Comparison of ENCODE assay signal across 1 cellular context in the genomic region with DNA sequence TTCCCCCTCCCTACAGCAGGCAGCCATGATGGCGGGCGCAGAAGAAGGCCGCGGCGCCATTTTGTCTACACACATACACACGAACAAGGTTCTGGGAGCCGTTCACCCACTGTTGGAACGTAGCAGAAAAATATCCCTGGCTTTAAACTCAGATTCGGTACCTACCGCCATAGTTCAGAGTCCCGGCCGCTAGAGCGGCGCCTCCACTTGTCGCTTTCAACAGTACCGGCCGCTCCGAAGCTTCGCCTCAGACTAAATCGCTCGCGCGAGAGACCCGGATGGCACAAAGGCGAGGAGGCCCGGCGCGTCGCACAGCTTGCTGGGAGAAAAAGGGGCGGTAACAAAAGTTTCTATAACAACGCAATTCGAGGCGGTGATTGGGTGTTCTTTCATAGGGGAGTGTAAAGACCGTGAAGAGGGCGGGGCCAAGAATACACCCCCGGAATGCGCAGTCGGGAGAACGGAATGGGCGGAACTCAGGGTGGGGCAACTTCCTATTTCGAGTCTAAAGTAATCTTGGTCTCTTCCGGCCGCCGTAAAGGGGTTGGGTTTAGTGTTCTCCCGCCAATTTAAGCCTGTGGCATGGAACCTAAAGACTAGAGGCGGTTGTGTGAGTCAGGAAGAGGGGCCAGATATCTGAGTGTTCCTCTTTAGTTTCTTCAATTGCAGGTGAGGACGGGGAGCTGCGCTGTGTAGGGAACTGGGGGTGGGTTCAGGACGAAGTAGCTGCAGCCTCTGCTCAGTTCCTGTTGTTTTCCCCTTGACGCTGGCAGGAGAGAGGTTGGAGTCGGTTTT.
TF ChIP-seq lines count a peak whose summit lies in the region.

A gene with protein sequence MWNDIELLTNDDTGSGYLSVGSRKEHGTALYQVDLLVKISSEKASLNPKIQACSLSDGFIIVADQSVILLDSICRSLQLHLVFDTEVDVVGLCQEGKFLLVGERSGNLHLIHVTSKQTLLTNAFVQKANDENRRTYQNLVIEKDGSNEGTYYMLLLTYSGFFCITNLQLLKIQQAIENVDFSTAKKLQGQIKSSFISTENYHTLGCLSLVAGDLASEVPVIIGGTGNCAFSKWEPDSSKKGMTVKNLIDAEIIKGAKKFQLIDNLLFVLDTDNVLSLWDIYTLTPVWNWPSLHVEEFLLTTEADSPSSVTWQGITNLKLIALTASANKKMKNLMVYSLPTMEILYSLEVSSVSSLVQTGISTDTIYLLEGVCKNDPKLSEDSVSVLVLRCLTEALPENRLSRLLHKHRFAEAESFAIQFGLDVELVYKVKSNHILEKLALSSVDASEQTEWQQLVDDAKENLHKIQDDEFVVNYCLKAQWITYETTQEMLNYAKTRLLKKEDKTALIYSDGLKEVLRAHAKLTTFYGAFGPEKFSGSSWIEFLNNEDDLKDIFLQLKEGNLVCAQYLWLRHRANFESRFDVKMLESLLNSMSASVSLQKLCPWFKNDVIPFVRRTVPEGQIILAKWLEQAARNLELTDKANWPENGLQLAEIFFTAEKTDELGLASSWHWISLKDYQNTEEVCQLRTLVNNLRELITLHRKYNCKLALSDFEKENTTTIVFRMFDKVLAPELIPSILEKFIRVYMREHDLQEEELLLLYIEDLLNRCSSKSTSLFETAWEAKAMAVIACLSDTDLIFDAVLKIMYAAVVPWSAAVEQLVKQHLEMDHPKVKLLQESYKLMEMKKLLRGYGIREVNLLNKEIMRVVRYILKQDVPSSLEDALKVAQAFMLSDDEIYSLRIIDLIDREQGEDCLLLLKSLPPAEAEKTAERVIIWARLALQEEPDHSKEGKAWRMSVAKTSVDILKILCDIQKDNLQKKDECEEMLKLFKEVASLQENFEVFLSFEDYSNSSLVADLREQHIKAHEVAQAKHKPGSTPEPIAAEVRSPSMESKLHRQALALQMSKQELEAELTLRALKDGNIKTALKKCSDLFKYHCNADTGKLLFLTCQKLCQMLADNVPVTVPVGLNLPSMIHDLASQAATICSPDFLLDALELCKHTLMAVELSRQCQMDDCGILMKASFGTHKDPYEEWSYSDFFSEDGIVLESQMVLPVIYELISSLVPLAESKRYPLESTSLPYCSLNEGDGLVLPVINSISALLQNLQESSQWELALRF (N-terminal part only) (plus strand): TSS at position 567 of the 795 bp plus-strand sequence. CDS start 2,815 bp downstream, outside the sequence.
A gene with protein sequence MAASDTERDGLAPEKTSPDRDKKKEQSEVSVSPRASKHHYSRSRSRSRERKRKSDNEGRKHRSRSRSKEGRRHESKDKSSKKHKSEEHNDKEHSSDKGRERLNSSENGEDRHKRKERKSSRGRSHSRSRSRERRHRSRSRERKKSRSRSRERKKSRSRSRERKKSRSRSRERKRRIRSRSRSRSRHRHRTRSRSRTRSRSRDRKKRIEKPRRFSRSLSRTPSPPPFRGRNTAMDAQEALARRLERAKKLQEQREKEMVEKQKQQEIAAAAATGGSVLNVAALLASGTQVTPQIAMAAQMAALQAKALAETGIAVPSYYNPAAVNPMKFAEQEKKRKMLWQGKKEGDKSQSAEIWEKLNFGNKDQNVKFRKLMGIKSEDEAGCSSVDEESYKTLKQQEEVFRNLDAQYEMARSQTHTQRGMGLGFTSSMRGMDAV (minus strand): TSS at position 254 of the 795 bp plus-strand sequence. CDS start 83 bp downstream, at position 171.

TF ChIP-seq in K562, 482 proteins besides CTCF, POLR2A, EP300 and RAD21 (continued from another document and continues in another):
- TF ChIP-seq, protein P1, sequence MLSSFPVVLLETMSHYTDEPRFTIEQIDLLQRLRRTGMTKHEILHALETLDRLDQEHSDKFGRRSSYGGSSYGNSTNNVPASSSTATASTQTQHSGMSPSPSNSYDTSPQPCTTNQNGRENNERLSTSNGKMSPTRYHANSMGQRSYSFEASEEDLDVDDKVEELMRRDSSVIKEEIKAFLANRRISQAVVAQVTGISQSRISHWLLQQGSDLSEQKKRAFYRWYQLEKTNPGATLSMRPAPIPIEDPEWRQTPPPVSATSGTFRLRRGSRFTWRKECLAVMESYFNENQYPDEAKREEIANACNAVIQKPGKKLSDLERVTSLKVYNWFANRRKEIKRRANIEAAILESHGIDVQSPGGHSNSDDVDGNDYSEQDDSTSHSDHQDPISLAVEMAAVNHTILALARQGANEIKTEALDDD (IDR thresholded peaks at IDR 0.05), result no peak
- TF ChIP-seq BRF1 (IDR thresholded peaks at IDR 0.05; ENCODE audit: borderline replicate concordance, extremely low read depth, insufficient read length), result no peak
- TF ChIP-seq, protein P2, sequence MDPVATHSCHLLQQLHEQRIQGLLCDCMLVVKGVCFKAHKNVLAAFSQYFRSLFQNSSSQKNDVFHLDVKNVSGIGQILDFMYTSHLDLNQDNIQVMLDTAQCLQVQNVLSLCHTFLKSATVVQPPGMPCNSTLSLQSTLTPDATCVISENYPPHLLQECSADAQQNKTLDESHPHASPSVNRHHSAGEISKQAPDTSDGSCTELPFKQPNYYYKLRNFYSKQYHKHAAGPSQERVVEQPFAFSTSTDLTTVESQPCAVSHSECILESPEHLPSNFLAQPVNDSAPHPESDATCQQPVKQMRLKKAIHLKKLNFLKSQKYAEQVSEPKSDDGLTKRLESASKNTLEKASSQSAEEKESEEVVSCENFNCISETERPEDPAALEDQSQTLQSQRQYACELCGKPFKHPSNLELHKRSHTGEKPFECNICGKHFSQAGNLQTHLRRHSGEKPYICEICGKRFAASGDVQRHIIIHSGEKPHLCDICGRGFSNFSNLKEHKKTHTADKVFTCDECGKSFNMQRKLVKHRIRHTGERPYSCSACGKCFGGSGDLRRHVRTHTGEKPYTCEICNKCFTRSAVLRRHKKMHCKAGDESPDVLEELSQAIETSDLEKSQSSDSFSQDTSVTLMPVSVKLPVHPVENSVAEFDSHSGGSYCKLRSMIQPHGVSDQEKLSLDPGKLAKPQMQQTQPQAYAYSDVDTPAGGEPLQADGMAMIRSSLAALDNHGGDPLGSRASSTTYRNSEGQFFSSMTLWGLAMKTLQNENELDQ (CRISPR knock-in tag; IDR thresholded peaks at IDR 0.05; ENCODE audit: borderline replicate concordance), result no peak
- no peak for TF ChIP-seq OTX1 (CRISPR knock-in tag; IDR thresholded peaks at IDR 0.05)
- peak; percentile 65 for TF ChIP-seq CXXC5 (CRISPR knock-in tag; IDR thresholded peaks at IDR 0.05)
- TF ChIP-seq, protein P3, sequence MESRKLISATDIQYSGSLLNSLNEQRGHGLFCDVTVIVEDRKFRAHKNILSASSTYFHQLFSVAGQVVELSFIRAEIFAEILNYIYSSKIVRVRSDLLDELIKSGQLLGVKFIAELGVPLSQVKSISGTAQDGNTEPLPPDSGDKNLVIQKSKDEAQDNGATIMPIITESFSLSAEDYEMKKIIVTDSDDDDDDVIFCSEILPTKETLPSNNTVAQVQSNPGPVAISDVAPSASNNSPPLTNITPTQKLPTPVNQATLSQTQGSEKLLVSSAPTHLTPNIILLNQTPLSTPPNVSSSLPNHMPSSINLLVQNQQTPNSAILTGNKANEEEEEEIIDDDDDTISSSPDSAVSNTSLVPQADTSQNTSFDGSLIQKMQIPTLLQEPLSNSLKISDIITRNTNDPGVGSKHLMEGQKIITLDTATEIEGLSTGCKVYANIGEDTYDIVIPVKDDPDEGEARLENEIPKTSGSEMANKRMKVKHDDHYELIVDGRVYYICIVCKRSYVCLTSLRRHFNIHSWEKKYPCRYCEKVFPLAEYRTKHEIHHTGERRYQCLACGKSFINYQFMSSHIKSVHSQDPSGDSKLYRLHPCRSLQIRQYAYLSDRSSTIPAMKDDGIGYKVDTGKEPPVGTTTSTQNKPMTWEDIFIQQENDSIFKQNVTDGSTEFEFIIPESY (CRISPR knock-in tag; IDR thresholded peaks at IDR 0.05), result peak; percentile 61; the same call in 1 of the 2 replicates
- peak; percentile 97 for TF ChIP-seq ELF1 (tag; IDR thresholded peaks at IDR 0.05)
- 0 out of 2 replicates have a peak, but pooled peaks have one; percentile 53 for TF ChIP-seq ZNF589 (CRISPR knock-in tag; IDR thresholded peaks at IDR 0.05; ENCODE audit: low read depth)
- TF ChIP-seq, protein P4, sequence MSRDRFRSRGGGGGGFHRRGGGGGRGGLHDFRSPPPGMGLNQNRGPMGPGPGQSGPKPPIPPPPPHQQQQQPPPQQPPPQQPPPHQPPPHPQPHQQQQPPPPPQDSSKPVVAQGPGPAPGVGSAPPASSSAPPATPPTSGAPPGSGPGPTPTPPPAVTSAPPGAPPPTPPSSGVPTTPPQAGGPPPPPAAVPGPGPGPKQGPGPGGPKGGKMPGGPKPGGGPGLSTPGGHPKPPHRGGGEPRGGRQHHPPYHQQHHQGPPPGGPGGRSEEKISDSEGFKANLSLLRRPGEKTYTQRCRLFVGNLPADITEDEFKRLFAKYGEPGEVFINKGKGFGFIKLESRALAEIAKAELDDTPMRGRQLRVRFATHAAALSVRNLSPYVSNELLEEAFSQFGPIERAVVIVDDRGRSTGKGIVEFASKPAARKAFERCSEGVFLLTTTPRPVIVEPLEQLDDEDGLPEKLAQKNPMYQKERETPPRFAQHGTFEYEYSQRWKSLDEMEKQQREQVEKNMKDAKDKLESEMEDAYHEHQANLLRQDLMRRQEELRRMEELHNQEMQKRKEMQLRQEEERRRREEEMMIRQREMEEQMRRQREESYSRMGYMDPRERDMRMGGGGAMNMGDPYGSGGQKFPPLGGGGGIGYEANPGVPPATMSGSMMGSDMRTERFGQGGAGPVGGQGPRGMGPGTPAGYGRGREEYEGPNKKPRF (IDR thresholded peaks at IDR 0.05; ENCODE audit: low read depth, low read length), result no peak
- TF ChIP-seq NR2F6 (CRISPR knock-in tag; IDR thresholded peaks at IDR 0.05), result 0 out of 2 replicates have a peak, but pooled peaks have one; percentile 48
- no peak for TF ChIP-seq ZNF780A (CRISPR knock-in tag; IDR thresholded peaks at IDR 0.05)
- no peak for TF ChIP-seq ASH1L (IDR thresholded peaks at IDR 0.05; ENCODE audit: borderline replicate concordance, low read depth, partially characterized antibody)
- peak in 1 of 2 experiments; percentile 90; a peak in 2 of 4 replicates for TF ChIP-seq HDAC1 (IDR thresholded peaks at IDR 0.05)
- TF ChIP-seq KAT7 (CRISPR knock-in tag; IDR thresholded peaks at IDR 0.05; ENCODE audit: borderline replicate concordance), result no peak; the same call in 1 of the 2 replicates
- TF ChIP-seq ZNF140 (CRISPR knock-in tag; IDR thresholded peaks at IDR 0.05), result no peak
- peak; percentile 52; the same call in 1 of the 2 replicates for TF ChIP-seq KLF13 (tag; IDR thresholded peaks at IDR 0.05; ENCODE audit: borderline replicate concordance, low read depth)
- no peak for TF ChIP-seq ZNF282 (CRISPR knock-in tag; IDR thresholded peaks at IDR 0.05)
- TF ChIP-seq FOXK2 (conservative IDR thresholded peaks at IDR 0.05 in 1 of 2, IDR thresholded peaks at IDR 0.05 in 1 of 2; ENCODE audit: low read depth in 2 of 2), result peak; percentile 51 to 64
- TF ChIP-seq U2AF2 (optimal IDR thresholded peaks at IDR 0.05; ENCODE audit: low read depth, low read length), result no peak
- peak; percentile 19; the same call in 1 of the 2 replicates for TF ChIP-seq CREM (IDR thresholded peaks at IDR 0.05; ENCODE audit: low read depth)
- no peak for TF ChIP-seq ZNF444 (CRISPR knock-in tag; IDR thresholded peaks at IDR 0.05)
- TF ChIP-seq, protein P5, sequence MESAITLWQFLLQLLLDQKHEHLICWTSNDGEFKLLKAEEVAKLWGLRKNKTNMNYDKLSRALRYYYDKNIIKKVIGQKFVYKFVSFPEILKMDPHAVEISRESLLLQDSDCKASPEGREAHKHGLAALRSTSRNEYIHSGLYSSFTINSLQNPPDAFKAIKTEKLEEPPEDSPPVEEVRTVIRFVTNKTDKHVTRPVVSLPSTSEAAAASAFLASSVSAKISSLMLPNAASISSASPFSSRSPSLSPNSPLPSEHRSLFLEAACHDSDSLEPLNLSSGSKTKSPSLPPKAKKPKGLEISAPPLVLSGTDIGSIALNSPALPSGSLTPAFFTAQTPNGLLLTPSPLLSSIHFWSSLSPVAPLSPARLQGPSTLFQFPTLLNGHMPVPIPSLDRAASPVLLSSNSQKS (CRISPR knock-in tag; IDR thresholded peaks at IDR 0.05), result no peak
- TF ChIP-seq PTTG1 (tag; IDR thresholded peaks at IDR 0.05; ENCODE audit: low read depth), result no peak
- TF ChIP-seq, protein P6, sequence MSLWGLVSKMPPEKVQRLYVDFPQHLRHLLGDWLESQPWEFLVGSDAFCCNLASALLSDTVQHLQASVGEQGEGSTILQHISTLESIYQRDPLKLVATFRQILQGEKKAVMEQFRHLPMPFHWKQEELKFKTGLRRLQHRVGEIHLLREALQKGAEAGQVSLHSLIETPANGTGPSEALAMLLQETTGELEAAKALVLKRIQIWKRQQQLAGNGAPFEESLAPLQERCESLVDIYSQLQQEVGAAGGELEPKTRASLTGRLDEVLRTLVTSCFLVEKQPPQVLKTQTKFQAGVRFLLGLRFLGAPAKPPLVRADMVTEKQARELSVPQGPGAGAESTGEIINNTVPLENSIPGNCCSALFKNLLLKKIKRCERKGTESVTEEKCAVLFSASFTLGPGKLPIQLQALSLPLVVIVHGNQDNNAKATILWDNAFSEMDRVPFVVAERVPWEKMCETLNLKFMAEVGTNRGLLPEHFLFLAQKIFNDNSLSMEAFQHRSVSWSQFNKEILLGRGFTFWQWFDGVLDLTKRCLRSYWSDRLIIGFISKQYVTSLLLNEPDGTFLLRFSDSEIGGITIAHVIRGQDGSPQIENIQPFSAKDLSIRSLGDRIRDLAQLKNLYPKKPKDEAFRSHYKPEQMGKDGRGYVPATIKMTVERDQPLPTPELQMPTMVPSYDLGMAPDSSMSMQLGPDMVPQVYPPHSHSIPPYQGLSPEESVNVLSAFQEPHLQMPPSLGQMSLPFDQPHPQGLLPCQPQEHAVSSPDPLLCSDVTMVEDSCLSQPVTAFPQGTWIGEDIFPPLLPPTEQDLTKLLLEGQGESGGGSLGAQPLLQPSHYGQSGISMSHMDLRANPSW (CRISPR knock-in tag; IDR thresholded peaks at IDR 0.05), result no peak
- TF ChIP-seq GABPB2 (CRISPR knock-in tag; conservative IDR thresholded peaks at IDR 0.05), result no peak
- no peak for TF ChIP-seq FOXJ3 (CRISPR knock-in tag; IDR thresholded peaks at IDR 0.05)
- TF ChIP-seq, protein P7, sequence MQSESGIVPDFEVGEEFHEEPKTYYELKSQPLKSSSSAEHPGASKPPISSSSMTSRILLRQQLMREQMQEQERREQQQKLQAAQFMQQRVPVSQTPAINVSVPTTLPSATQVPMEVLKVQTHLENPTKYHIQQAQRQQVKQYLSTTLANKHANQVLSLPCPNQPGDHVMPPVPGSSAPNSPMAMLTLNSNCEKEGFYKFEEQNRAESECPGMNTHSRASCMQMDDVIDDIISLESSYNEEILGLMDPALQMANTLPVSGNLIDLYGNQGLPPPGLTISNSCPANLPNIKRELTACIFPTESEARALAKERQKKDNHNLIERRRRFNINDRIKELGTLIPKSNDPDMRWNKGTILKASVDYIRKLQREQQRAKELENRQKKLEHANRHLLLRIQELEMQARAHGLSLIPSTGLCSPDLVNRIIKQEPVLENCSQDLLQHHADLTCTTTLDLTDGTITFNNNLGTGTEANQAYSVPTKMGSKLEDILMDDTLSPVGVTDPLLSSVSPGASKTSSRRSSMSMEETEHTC (IDR thresholded peaks at IDR 0.05), result no peak
- no peak for TF ChIP-seq NCOA4 (IDR thresholded peaks at IDR 0.05; ENCODE audit: partially characterized antibody)
- peak; percentile 98 for TF ChIP-seq POLR2G (IDR thresholded peaks at IDR 0.05; ENCODE audit: low read depth, low read length)
- TF ChIP-seq, protein P8, sequence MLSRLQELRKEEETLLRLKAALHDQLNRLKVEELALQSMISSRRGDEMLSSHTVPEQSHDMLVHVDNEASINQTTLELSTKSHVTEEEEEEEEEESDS (CRISPR knock-in tag; IDR thresholded peaks at IDR 0.05), result no peak
- no peak for TF ChIP-seq ADNP (tag; IDR thresholded peaks at IDR 0.05)
- TF ChIP-seq ZNF830 (CRISPR knock-in tag; IDR thresholded peaks at IDR 0.05), result no peak
- TF ChIP-seq DNMT1 (IDR thresholded peaks at IDR 0.05), result no peak
